Comparison of ENCODE assay signal across 1 cellular context in the genomic region with DNA sequence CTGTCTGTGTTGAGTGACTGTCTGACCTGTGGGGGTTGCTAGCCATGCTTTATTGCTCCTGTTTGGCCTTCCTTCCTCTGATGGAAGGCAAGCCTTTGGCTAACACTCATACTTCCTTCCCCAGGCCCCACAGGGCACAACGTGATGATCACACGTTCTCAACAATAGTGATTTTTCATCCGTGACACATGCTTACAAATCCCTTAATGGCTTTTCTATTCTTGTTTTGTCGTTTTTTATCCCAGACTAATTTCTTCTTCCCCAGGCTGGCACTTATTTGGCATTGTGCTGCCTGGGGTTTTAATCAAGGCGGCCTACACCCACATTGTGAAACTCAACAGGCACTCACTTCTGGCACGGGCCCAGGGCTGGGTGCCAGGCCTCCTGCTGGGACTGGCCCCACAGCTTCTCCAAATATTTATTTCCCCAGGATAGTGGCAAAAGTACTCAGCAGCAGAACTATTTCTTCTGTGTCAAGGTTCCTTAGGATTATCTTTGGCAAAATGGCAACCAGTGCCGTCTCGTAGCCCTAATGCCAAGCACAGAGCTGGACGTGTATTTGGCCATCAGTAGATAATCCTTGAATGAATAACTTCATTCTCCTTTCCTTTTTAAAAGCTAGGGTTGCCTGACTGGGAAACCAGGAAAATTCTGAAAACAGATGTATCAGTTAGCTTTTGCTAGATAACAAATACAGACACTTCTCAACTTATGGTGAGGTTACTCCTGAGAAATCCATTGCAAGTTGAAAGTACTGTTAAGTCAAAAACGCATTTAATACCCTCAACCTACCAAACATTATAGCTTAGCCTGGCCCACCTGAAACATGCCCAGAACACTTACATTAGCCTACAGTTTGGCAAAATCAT.
A peak's percentile ranks its signal among the peaks of the same experiment; 100 is the strongest.
TF ChIP-seq lines count a peak whose summit lies in the region.

No MANE protein-coding gene starts in this region.

TF ChIP-seq in SK-N-SH, 30 proteins besides CTCF, POLR2A, EP300 and RAD21 (continued from another document):
- TF ChIP-seq, protein P1, sequence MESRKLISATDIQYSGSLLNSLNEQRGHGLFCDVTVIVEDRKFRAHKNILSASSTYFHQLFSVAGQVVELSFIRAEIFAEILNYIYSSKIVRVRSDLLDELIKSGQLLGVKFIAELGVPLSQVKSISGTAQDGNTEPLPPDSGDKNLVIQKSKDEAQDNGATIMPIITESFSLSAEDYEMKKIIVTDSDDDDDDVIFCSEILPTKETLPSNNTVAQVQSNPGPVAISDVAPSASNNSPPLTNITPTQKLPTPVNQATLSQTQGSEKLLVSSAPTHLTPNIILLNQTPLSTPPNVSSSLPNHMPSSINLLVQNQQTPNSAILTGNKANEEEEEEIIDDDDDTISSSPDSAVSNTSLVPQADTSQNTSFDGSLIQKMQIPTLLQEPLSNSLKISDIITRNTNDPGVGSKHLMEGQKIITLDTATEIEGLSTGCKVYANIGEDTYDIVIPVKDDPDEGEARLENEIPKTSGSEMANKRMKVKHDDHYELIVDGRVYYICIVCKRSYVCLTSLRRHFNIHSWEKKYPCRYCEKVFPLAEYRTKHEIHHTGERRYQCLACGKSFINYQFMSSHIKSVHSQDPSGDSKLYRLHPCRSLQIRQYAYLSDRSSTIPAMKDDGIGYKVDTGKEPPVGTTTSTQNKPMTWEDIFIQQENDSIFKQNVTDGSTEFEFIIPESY (IDR thresholded peaks at IDR 0.05; ENCODE audit: borderline replicate concordance, low read depth) = no peak
- TF ChIP-seq FOXM1 (IDR thresholded peaks at IDR 0.05; ENCODE audit: low read depth) (peak; percentile 27; the same call in 1 of the 2 replicates), TCF12 (IDR thresholded peaks at IDR 0.05) (peak; percentile 98), MEF2A (IDR thresholded peaks at IDR 0.05; ENCODE audit: borderline replicate concordance, low read depth) (peak; percentile 91), YY1 (IDR thresholded peaks at IDR 0.05; ENCODE audit: low read depth) (no peak), NFIC (IDR thresholded peaks at IDR 0.05; ENCODE audit: borderline replicate concordance) (peak; percentile 100), GABPA (IDR thresholded peaks at IDR 0.05; ENCODE audit: low read depth) (no peak), MXI1 (IDR thresholded peaks at IDR 0.05; ENCODE audit: low read depth, low read length) (no peak), CHD2 (IDR thresholded peaks at IDR 0.05; ENCODE audit: low read length, partially characterized antibody) (no peak), TAF1 (IDR thresholded peaks at IDR 0.05; ENCODE audit: borderline replicate concordance, low read depth, low read length) (no peak), FOSL2 (IDR thresholded peaks at IDR 0.05; ENCODE audit: borderline replicate concordance, low read depth) (peak; percentile 70), TEAD4 (IDR thresholded peaks at IDR 0.05; ENCODE audit: borderline replicate concordance, insufficient read depth) (peak; percentile 85)
- TF ChIP-seq, protein P2, sequence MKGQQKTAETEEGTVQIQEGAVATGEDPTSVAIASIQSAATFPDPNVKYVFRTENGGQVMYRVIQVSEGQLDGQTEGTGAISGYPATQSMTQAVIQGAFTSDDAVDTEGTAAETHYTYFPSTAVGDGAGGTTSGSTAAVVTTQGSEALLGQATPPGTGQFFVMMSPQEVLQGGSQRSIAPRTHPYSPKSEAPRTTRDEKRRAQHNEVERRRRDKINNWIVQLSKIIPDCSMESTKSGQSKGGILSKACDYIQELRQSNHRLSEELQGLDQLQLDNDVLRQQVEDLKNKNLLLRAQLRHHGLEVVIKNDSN (IDR thresholded peaks at IDR 0.05; ENCODE audit: borderline replicate concordance, low read depth) = no peak
- TF ChIP-seq, protein P3, sequence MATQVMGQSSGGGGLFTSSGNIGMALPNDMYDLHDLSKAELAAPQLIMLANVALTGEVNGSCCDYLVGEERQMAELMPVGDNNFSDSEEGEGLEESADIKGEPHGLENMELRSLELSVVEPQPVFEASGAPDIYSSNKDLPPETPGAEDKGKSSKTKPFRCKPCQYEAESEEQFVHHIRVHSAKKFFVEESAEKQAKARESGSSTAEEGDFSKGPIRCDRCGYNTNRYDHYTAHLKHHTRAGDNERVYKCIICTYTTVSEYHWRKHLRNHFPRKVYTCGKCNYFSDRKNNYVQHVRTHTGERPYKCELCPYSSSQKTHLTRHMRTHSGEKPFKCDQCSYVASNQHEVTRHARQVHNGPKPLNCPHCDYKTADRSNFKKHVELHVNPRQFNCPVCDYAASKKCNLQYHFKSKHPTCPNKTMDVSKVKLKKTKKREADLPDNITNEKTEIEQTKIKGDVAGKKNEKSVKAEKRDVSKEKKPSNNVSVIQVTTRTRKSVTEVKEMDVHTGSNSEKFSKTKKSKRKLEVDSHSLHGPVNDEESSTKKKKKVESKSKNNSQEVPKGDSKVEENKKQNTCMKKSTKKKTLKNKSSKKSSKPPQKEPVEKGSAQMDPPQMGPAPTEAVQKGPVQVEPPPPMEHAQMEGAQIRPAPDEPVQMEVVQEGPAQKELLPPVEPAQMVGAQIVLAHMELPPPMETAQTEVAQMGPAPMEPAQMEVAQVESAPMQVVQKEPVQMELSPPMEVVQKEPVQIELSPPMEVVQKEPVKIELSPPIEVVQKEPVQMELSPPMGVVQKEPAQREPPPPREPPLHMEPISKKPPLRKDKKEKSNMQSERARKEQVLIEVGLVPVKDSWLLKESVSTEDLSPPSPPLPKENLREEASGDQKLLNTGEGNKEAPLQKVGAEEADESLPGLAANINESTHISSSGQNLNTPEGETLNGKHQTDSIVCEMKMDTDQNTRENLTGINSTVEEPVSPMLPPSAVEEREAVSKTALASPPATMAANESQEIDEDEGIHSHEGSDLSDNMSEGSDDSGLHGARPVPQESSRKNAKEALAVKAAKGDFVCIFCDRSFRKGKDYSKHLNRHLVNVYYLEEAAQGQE (IDR thresholded peaks at IDR 0.05; ENCODE audit: low read depth, low read length) = 0 out of 2 replicates have a peak, but pooled peaks have one; percentile 5
